ENCODE assay signal across 1 cellular context in the genomic region with DNA sequence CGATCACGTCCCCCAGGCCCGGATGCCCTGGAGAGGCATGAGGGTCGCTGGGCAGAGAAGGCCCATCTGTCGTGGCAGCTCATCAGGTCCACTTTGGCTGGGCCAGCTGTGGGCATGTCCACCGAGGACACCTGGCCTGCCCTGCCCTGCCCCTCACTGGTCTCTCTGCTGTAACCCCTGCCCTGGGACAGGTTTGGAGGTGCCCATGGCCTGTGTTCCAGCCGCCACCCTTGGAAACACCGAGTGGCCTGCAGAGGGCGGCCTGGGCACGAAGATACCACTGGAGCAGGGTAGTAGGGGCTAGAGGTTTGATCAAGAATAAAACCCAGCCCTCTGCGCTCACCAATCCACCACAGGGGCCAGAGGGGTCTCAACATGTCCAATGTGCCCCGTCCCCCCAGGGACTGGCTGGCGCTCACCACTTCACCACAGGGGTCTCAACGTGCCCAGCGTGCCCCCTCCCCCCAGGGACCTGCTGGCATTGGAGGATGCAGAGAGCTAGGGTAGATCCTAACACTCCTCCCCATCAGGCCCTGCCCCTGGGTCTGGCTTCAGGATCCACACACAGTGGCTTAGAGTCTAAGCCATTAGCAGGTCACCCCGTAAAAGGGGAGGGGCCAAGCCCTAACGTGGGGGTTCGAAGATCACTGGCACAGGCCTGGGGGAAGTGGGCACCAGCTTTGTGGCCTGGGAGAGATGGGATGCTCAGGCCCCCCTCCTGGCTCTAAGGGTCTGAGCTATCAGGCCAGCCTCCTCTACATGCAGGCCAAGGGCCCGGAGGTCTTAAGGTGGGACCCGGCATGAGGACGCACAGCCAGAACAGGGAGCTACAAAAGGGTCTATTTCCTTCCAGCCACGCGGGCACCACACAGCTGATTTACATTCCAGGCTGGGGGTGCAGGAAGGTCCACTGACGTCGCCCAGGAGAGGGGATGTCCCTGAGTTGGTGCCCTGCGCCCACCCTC.
A peak's percentile ranks its signal among the peaks of the same experiment; 100 is the strongest.
TF ChIP-seq lines count a peak whose summit lies in the region.

No MANE protein-coding gene starts in this region.

TF ChIP-seq in GM12878, 131 proteins besides CTCF, POLR2A, EP300 and RAD21:
- TF ChIP-seq ZBTB4 (CRISPR knock-in tag; IDR thresholded peaks at IDR 0.05) (no peak), YY1 (IDR thresholded peaks at IDR 0.05; ENCODE audit: low read depth, low read length) (peak; percentile 30; the same call in 1 of the 2 replicates), BHLHE40 (IDR thresholded peaks at IDR 0.05; ENCODE audit: borderline replicate concordance in 1 of 2, low read depth in 2 of 2, low read length in 1 of 2) (0 out of 4 replicates have a peak, but pooled peaks of 1 of the 2 experiments have one; percentile 21), USF1 (IDR thresholded peaks at IDR 0.05; ENCODE audit: borderline replicate concordance, extremely low read length, insufficient read depth, low read depth, low read length) (no peak), ZNF24 (IDR thresholded peaks at IDR 0.05) (no peak), SMC3 (IDR thresholded peaks at IDR 0.05; ENCODE audit: borderline replicate concordance, low read length) (peak; percentile 68), FOXK2 (IDR thresholded peaks at IDR 0.05) (peak; percentile 56), GABPA (IDR thresholded peaks at IDR 0.05; ENCODE audit: low read depth) (no peak), DPF2 (IDR thresholded peaks at IDR 0.05) (no peak), POLR2AphosphoS2 (IDR thresholded peaks at IDR 0.05; ENCODE audit: low read depth, low read length) (no peak), TCF7 (IDR thresholded peaks at IDR 0.05; ENCODE audit: borderline replicate concordance) (no peak), JUND (IDR thresholded peaks at IDR 0.05; ENCODE audit: low read depth, low read length) (no peak), PAX5 (IDR thresholded peaks at IDR 0.05; ENCODE audit: borderline replicate concordance, low read depth, low read length) (no peak)
